ENCODE assay signal across 18 cellular contexts in genomic region chr15:99315636-99316035, GRCh38.
"Had no signal": no experiment of that assay in that cellular context is flagged by ENCODE, and none has a peak within 500 bp of the region (broad histone marks: within the 10 kb centered on the region; RNA-seq: fewer than 3 reads in every experiment).

No MANE protein-coding gene starts in this region.

- H3K9me3 ChIP-seq: sigmoid colon, thoracic aorta had no signal

- H3K4me3 Mint-ChIP-seq: activated B cell treated with CpG ODN at 0.5 μM for 24 hours; activated CD4-positive, alpha-beta memory T cell treated with anti-CD3 and anti-CD28 coated beads for 36 hours; activated naive CD8-positive, alpha-beta T cell treated with anti-CD3 and anti-CD28 coated beads, Interleukin-2, amount 10 ng/mL, durations not matched to agents 7 days and 5 days; brain; nephron progenitor cell; stimulated activated memory B cell treated with anti-CD40 and anti-IgM and Interleukin-4, amounts not matched to agents 10 μg/mL and 1 μg/mL and 100 μg/mL, for 72 hours had no signal

- H3K27ac ChIP-seq: colonic mucosa, gastrocnemius medialis, heart right ventricle, sigmoid colon, thoracic aorta had no signal

- H3K36me3 ChIP-seq: colonic mucosa, sigmoid colon, thoracic aorta had no signal

- DNase-seq: activated B cell treated with CpG ODN at 0.5 μM for 24 hours; activated CD4-positive, alpha-beta memory T cell treated with anti-CD3 and anti-CD28 coated beads for 36 hours; activated CD4-positive, alpha-beta T cell treated with anti-CD3 and anti-CD28 coated beads for 4 hours; activated naive CD4-positive, alpha-beta T cell treated with Interleukin-2 at 50 U/mL for 16 hours; activated naive CD8-positive, alpha-beta T cell treated with anti-CD3 and anti-CD28 coated beads, Interleukin-2, amount 10 ng/mL, durations not matched to agents 7 days and 5 days; central memory CD4-positive, alpha-beta T cell; colonic mucosa; gastrocnemius medialis; heart right ventricle; nephron progenitor cell; nucleus accumbens; sigmoid colon; stimulated activated CD4-positive, alpha-beta T cell treated with anti-CD3 and anti-CD28 coated beads, Interleukin-4, amount 100 ng/mL, for 4 hours; T-helper 2 cell had no signal

- H3K27me3 ChIP-seq: colonic mucosa, gastrocnemius medialis, heart right ventricle, sigmoid colon had no signal

- H3K4me1 ChIP-seq: colonic mucosa, sigmoid colon had no signal

- ATAC-seq: gastrocnemius medialis; heart right ventricle; left lobe of liver; stimulated activated memory B cell treated with anti-CD40 and anti-IgM and Interleukin-4, amounts not matched to agents 10 μg/mL and 1 μg/mL and 100 μg/mL, for 72 hours had no signal

- H3K4me3 ChIP-seq: colonic mucosa, gastrocnemius medialis, heart right ventricle, sigmoid colon, thoracic aorta had no signal

- H3K27ac Mint-ChIP-seq: activated B cell treated with CpG ODN at 0.5 μM for 24 hours; activated CD4-positive, alpha-beta memory T cell treated with anti-CD3 and anti-CD28 coated beads for 36 hours; activated naive CD8-positive, alpha-beta T cell treated with anti-CD3 and anti-CD28 coated beads, Interleukin-2, amount 10 ng/mL, durations not matched to agents 7 days and 5 days; brain; nephron progenitor cell; stimulated activated memory B cell treated with anti-CD40 and anti-IgM and Interleukin-4, amounts not matched to agents 10 μg/mL and 1 μg/mL and 100 μg/mL, for 72 hours had no signal

- H3K27me3 Mint-ChIP-seq: activated B cell treated with CpG ODN at 0.5 μM for 24 hours; activated CD4-positive, alpha-beta memory T cell treated with anti-CD3 and anti-CD28 coated beads for 36 hours; activated naive CD8-positive, alpha-beta T cell treated with anti-CD3 and anti-CD28 coated beads, Interleukin-2, amount 10 ng/mL, durations not matched to agents 7 days and 5 days; brain; stimulated activated memory B cell treated with anti-CD40 and anti-IgM and Interleukin-4, amounts not matched to agents 10 μg/mL and 1 μg/mL and 100 μg/mL, for 72 hours had no signal

- H3K4me1 Mint-ChIP-seq: activated B cell treated with CpG ODN at 0.5 μM for 24 hours; activated naive CD8-positive, alpha-beta T cell treated with anti-CD3 and anti-CD28 coated beads, Interleukin-2, amount 10 ng/mL, durations not matched to agents 7 days and 5 days; brain; nephron progenitor cell; stimulated activated memory B cell treated with anti-CD40 and anti-IgM and Interleukin-4, amounts not matched to agents 10 μg/mL and 1 μg/mL and 100 μg/mL, for 72 hours had no signal
